In genomic region chrX:11296051-11296450, GRCh38 we compare ENCODE assay signal across 22 cellular contexts. TPM values are rescaled to one million over a fixed set of nuclear protein-coding genes. Genes with fewer than 3 reads are reported as not detected.
"Had no signal": no experiment of that assay in that cellular context is flagged by ENCODE, and none has a peak within 500 bp of the region (broad histone marks: within the 10 kb centered on the region; RNA-seq: fewer than 3 reads in every experiment).

No MANE protein-coding gene starts in this region.

- ATAC-seq: activated T-cell treated with anti-CD3 and anti-CD28 coated beads, Interleukin-2, amount 50 U/mL, for 4 hours; gastrocnemius medialis; left lung; sciatic nerve; stimulated activated effector memory CD8-positive, alpha-beta T cell treated with anti-CD3 and anti-CD28 coated beads, Interleukin-12 subunit alpha, Interleukin-12 subunit beta, amount 100 ng/mL, for 72 hours had no signal

- DNase-seq: activated CD4-positive, alpha-beta T cell treated with anti-CD3 and anti-CD28 coated beads, Interleukin-2, amount 50 U/mL, for 1 hour; activated CD4-positive, CD25-positive, alpha-beta regulatory T cell treated with anti-CD3 and anti-CD28 coated beads, Interleukin-2, amount 50 U/mL, for 72 hours; activated CD8-positive, alpha-beta memory T cell treated with anti-CD3 and anti-CD28 coated beads, Interleukin-2, amount 50 U/mL, for 4 hours; activated effector memory CD4-positive, alpha-beta T cell treated with Interleukin-2 at 50 U/mL for 16 hours; activated naive CD4-positive, alpha-beta T cell treated with anti-CD3 and anti-CD28 coated beads, Interleukin-2, amount 50 U/mL, for 16 hours; activated T-cell treated with anti-CD3 and anti-CD28 coated beads, Interleukin-2, amount 50 U/mL, for 4 hours; aorta; gastrocnemius medialis; head of caudate nucleus; left lung; stimulated activated CD4-positive, alpha-beta T cell treated with anti-CD3 and anti-CD28 coated beads, Interleukin-4, amount 100 ng/mL, for 1 hour; stomach; trophoblast cell had no signal

RNA-seq across cellular contexts. Expression of gene AMELX, which starts 2.8 kb away (rescaled TPM):
- total RNA-seq: activated T-cell treated with anti-CD3 and anti-CD28 coated beads, Interleukin-2, amount 50 U/mL, for 4 hours; aorta; breast epithelium; gastrocnemius medialis; kidney epithelial cell; left lung; lung microvascular endothelial cell; mesothelial cell of epicardium; sciatic nerve; smooth muscle cell; stomach; temporal lobe; vagina had no signal
